In the genomic region with DNA sequence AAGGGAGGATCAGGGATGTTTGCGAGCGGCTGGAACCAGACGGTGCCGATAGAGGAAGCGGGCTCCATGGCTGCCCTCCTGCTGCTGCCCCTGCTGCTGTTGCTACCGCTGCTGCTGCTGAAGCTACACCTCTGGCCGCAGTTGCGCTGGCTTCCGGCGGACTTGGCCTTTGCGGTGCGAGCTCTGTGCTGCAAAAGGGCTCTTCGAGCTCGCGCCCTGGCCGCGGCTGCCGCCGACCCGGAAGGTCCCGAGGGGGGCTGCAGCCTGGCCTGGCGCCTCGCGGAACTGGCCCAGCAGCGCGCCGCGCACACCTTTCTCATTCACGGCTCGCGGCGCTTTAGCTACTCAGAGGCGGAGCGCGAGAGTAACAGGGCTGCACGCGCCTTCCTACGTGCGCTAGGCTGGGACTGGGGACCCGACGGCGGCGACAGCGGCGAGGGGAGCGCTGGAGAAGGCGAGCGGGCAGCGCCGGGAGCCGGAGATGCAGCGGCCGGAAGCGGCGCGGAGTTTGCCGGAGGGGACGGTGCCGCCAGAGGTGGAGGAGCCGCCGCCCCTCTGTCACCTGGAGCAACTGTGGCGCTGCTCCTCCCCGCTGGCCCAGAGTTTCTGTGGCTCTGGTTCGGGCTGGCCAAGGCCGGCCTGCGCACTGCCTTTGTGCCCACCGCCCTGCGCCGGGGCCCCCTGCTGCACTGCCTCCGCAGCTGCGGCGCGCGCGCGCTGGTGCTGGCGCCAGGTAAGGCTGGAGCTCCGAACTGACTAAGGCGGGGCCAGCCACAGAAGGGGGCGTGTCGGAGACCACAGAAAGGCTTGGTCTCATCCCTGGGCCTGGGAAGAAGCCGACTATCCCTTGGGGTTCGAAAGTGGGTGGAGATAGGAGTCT, we compare ENCODE assay signal across 8 cellular contexts. TPM values are rescaled to one million over a fixed set of nuclear protein-coding genes. Genes with fewer than 3 reads are reported as not detected.
A peak's percentile ranks its signal among the peaks of the same experiment; 100 is the strongest.
DNase-seq lines count a peak whose midpoint lies in the region; ATAC-seq, FAIRE-seq and TF ChIP-seq lines count a peak whose summit lies in the region.

No MANE protein-coding gene starts in this region.

- no peaks in the 10 kb centered on the region for H3K9me3 Mint-ChIP-seq in CD8-positive, alpha-beta T cell
- peaks cover 4% of the 10 kb centered on the region for H3K9me3 Mint-ChIP-seq in astrocyte (ENCODE audit: unreplicated experiment)

- no peaks in the 10 kb centered on the region for H3K9me3 ChIP-seq in CD8-positive, alpha-beta T cell (ENCODE audit: low read length)
- H3K9me3 ChIP-seq in astrocyte (ENCODE audit: insufficient read depth, low read depth, low read length) = no peaks in the 10 kb centered on the region

- H3K27ac ChIP-seq in CD8-positive, alpha-beta T cell (ENCODE audit: low read depth, low read length) = peak overlapping the region; percentile 49
- no peak overlapping the region for H3K27ac ChIP-seq in astrocyte (ENCODE audit: low read depth, low read length)
- peak overlapping the region; percentile 52 to 98 (median 88) for H3K27ac ChIP-seq in skin epidermis

- H3K36me3 Mint-ChIP-seq in CD8-positive, alpha-beta T cell = peaks cover 22% of the 10 kb centered on the region
- H3K36me3 Mint-ChIP-seq in astrocyte (ENCODE audit: low read depth, unreplicated experiment) = peaks cover 14% of the 10 kb centered on the region

- peaks cover 34% of the 10 kb centered on the region for H3K4me1 Mint-ChIP-seq in CD8-positive, alpha-beta T cell (ENCODE audit: low read depth)
- peaks cover 7% of the 10 kb centered on the region for H3K4me1 Mint-ChIP-seq in astrocyte (ENCODE audit: low read depth, unreplicated experiment)

- peak overlapping the region; percentile 92 for H3K4me2 ChIP-seq in astrocyte (ENCODE audit: low read length)

- CTCF ChIA-PET in CD8-positive, alpha-beta T cell (lab: Charles Lee) = interaction anchor here (0.8 to 1.8 kb wide), 4 partner anchors 11 to 191 kb away, joined by 3 to 6 read pairs (median 4); no protein-coding TSS in a partner anchor

- H3K36me3 ChIP-seq in CD8-positive, alpha-beta T cell (ENCODE audit: insufficient read depth, low read length) = no peaks in the 10 kb centered on the region
- peaks cover 2% of the 10 kb centered on the region for H3K36me3 ChIP-seq in astrocyte (ENCODE audit: insufficient read depth, low read length)

- peak overlapping the region; percentile 62 for H3K4me3 ChIP-seq in CD8-positive, alpha-beta T cell (ENCODE audit: low read depth, low read length)
- H3K4me3 ChIP-seq in astrocyte (ENCODE audit: insufficient read depth, low read depth, low read length) (peak overlapping the region; percentile 68), iPS-11a (ENCODE audit: low read depth, low read length) (peak overlapping the region; percentile 79), skin epidermis (peak overlapping the region; percentile 62 to 87 (median 75))

- no peaks in the 10 kb centered on the region for H3K27me3 ChIP-seq in CD8-positive, alpha-beta T cell (ENCODE audit: insufficient read depth, low read length)
- no peaks in the 10 kb centered on the region for H3K27me3 ChIP-seq in astrocyte (ENCODE audit: insufficient read depth, low read length)

- peak overlapping the region; percentile 51 for H3K9ac ChIP-seq in astrocyte (ENCODE audit: low read length)

- H3K27me3 Mint-ChIP-seq in CD8-positive, alpha-beta T cell (ENCODE audit: low read depth) = no peaks in the 10 kb centered on the region
- peaks cover 26% of the 10 kb centered on the region for H3K27me3 Mint-ChIP-seq in astrocyte (ENCODE audit: low read depth, unreplicated experiment)

- POLR2A ChIA-PET in CD8-positive, alpha-beta T cell (lab: Charles Lee) = interaction anchor here (0.6 to 2.2 kb wide), 17 partner anchors 8 to 1233 kb away, joined by 3 to 18 read pairs (median 4); a partner anchor contains a TSS

- intact Hi-C loops in CD8-positive, alpha-beta T cell (cut with DNase I, micrococcal nuclease) = loop anchor here in 1 of 2 experiments (1.0 kb wide), 1 partner anchor 8 kb away; no protein-coding TSS in a partner anchor

- peak overlapping the region; percentile 84 for H3K27ac Mint-ChIP-seq in CD8-positive, alpha-beta T cell
- H3K27ac Mint-ChIP-seq in astrocyte (ENCODE audit: unreplicated experiment) = no peak overlapping the region

- H4K20me1 ChIP-seq in astrocyte (ENCODE audit: insufficient read depth, low read length) = peaks cover 7% of the 10 kb centered on the region

- H3K4me1 ChIP-seq in CD8-positive, alpha-beta T cell (ENCODE audit: insufficient read depth, low read length) = peaks cover 31% of the 10 kb centered on the region
- H3K4me1 ChIP-seq in astrocyte (ENCODE audit: insufficient read depth, low read length) = peaks cover 8% of the 10 kb centered on the region

- DNase-seq in CD8-positive, alpha-beta T cell = peak; percentile 23 to 80 (median 67)
- DNase-seq in NCI-H1092 (lab: John Stamatoyannopoulos, UW) (peak; percentile 72), T-helper 1 cell (peak; percentile 35 to 75 (median 53)), astrocyte (ENCODE audit: low read depth) (no peak), foreskin melanocyte (no peak)

- peak overlapping the region; percentile 64 for H2AFZ ChIP-seq in astrocyte (ENCODE audit: low read depth, low read length)

- TF ChIP-seq CTCF in CD8-positive, alpha-beta T cell (IDR thresholded peaks at IDR 0.05) = no peak
- no peak for TF ChIP-seq CTCF in astrocyte (IDR thresholded peaks at IDR 0.05; ENCODE audit: insufficient read depth, low read depth, low read length)

- no peaks in the 10 kb centered on the region for H3K79me2 ChIP-seq in astrocyte (ENCODE audit: insufficient read depth, low read length)

- no peak for FAIRE-seq in astrocyte (lab: Jason Lieb, UNC)

- peak overlapping the region; percentile 85 for H3K4me3 Mint-ChIP-seq in CD8-positive, alpha-beta T cell
- peak overlapping the region; percentile 80 for H3K4me3 Mint-ChIP-seq in astrocyte (ENCODE audit: unreplicated experiment)

- ATAC-seq in CD8-positive, alpha-beta T cell = peak; percentile 80
- ATAC-seq in GM21381 (IDR thresholded peaks at IDR 0.05; ENCODE audit: unreplicated experiment) = peak; percentile 42

RNA-seq across cellular contexts. Expression of a gene that starts 0.5 kb away (rescaled TPM):
- total RNA-seq in CD8-positive, alpha-beta T cell = 1 to 10 TPM; 6.5 to 6.6 TPM
- 5.9 and 8.5 TPM in 2 replicates for total RNA-seq in astrocyte

RNA-seq across cellular contexts. Expression of a gene that starts 47.8 kb away (rescaled TPM):
- 10 to 100 TPM; 21.6 to 23.5 TPM for total RNA-seq in CD8-positive, alpha-beta T cell
- 39.5 and 40.2 TPM in 2 replicates for total RNA-seq in astrocyte

Comparison
In these comparisons a context has a peak if more than half of its experiments do, and no peak if none do; other contexts are left out.
1. DNase-seq: peak in CD8-positive, alpha-beta T cell (7 of 7), NCI-H1092 (single experiment) and T-helper 1 cell (5 of 5); none in astrocyte (single experiment) and foreskin melanocyte (single experiment).
2. Peak in every context shown above with its lines, with median percentiles within 50 percentile points of each other: H3K4me3 ChIP-seq.